In genomic region chr5:176744584-176744965, GRCh38 we compare ENCODE assay signal across 1 cellular context.
TF ChIP-seq lines count a peak whose summit lies in the region.

No MANE protein-coding gene starts in this region.

TF ChIP-seq in K562, 482 proteins besides CTCF, POLR2A, EP300 and RAD21 (continued from another document):
- TF ChIP-seq, protein P1, sequence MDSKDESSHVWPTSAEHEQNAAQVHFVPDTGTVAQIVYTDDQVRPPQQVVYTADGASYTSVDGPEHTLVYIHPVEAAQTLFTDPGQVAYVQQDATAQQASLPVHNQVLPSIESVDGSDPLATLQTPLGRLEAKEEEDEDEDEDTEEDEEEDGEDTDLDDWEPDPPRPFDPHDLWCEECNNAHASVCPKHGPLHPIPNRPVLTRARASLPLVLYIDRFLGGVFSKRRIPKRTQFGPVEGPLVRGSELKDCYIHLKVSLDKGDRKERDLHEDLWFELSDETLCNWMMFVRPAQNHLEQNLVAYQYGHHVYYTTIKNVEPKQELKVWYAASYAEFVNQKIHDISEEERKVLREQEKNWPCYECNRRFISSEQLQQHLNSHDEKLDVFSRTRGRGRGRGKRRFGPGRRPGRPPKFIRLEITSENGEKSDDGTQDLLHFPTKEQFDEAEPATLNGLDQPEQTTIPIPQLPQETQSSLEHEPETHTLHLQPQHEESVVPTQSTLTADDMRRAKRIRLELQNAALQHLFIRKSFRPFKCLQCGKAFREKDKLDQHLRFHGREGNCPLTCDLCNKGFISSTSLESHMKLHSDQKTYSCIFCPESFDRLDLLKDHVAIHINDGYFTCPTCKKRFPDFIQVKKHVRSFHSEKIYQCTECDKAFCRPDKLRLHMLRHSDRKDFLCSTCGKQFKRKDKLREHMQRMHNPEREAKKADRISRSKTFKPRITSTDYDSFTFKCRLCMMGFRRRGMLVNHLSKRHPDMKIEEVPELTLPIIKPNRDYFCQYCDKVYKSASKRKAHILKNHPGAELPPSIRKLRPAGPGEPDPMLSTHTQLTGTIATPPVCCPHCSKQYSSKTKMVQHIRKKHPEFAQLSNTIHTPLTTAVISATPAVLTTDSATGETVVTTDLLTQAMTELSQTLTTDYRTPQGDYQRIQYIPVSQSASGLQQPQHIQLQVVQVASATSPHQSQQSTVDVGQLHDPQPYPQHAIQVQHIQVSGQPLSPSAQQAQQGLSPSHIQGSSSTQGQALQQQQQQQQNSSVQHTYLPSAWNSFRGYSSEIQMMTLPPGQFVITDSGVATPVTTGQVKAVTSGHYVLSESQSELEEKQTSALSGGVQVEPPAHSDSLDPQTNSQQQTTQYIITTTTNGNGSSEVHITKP (IDR thresholded peaks at IDR 0.05; ENCODE audit: partially characterized antibody) = no peak
- TF ChIP-seq BMI1 (IDR thresholded peaks at IDR 0.05; ENCODE audit: low read length) = no peak
- TF ChIP-seq, protein P2, sequence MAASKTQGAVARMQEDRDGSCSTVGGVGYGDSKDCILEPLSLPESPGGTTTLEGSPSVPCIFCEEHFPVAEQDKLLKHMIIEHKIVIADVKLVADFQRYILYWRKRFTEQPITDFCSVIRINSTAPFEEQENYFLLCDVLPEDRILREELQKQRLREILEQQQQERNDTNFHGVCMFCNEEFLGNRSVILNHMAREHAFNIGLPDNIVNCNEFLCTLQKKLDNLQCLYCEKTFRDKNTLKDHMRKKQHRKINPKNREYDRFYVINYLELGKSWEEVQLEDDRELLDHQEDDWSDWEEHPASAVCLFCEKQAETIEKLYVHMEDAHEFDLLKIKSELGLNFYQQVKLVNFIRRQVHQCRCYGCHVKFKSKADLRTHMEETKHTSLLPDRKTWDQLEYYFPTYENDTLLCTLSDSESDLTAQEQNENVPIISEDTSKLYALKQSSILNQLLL (CRISPR knock-in tag; IDR thresholded peaks at IDR 0.05; ENCODE audit: borderline replicate concordance) = no peak
